In genomic region chr12:124734224-124734788, GRCh38 we compare ENCODE assay signal across 9 cellular contexts.
DNase-seq lines count a peak whose midpoint lies in the region; ATAC-seq and TF ChIP-seq lines count a peak whose summit lies in the region.
"Had no signal": no experiment of that assay in that cellular context is flagged by ENCODE, and none has a peak within 500 bp of the region (broad histone marks: within the 10 kb centered on the region; RNA-seq: fewer than 3 reads in every experiment).

No MANE protein-coding gene starts in this region.

- H3K27me3 ChIP-seq in HCT116 (ENCODE audit: insufficient read depth, low read length) (no peaks in the 10 kb centered on the region), NT2/D1 (ENCODE audit: insufficient read depth, insufficient read length) (no peaks in the 10 kb centered on the region), esophagus muscularis mucosa (no peaks in the 10 kb centered on the region), thyroid gland (no peaks in the 10 kb centered on the region)

- H3K27me3 Mint-ChIP-seq in progenitor cell of endocrine pancreas: peaks cover 4% of the 10 kb centered on the region

- peaks cover 24% of the 10 kb centered on the region for H3K4me1 Mint-ChIP-seq in progenitor cell of endocrine pancreas (ENCODE audit: low read depth)

- TF ChIP-seq POLR2A in HCT116 (IDR thresholded peaks at IDR 0.05; ENCODE audit: borderline replicate concordance, extremely low read depth, insufficient read depth, insufficient read length) (no peak), esophagus muscularis mucosa (IDR thresholded peaks at IDR 0.05; ENCODE audit: low read depth) (no peak), thyroid gland (IDR thresholded peaks at IDR 0.05) (no peak)

- WGBS in esophagus muscularis mucosa: 87% methylated on average over 20 of the region's 22 CpGs
- WGBS in thyroid gland, 2 donors: 92 to 93% methylated on average over 16 to 22 of the region's 22 CpGs

- no peaks in the 10 kb centered on the region for H3K9me3 Mint-ChIP-seq in progenitor cell of endocrine pancreas (ENCODE audit: low read depth)

- intact Hi-C loops in HCT116 (cut with micrococcal nuclease) (no loop called here), esophagus muscularis mucosa (cut with DNase I) (no loop called here), thyroid gland (cut with DNase I) (no loop called here)

- H3K36me3 Mint-ChIP-seq in progenitor cell of endocrine pancreas (ENCODE audit: insufficient read depth): no peaks in the 10 kb centered on the region

- CTCF ChIA-PET in HCT116 (lab: Charles Lee): no interaction called here

- POLR2A ChIA-PET in HCT116 (lab: Charles Lee): no interaction called here

- H3K36me3 ChIP-seq in HCT116 (ENCODE audit: control insufficient read depth in 1 of 2, insufficient read depth in 2 of 2, low read length in 2 of 2): no peaks in the 10 kb centered on the region
- H3K36me3 ChIP-seq in NT2/D1 (ENCODE audit: insufficient read depth, insufficient read length, low read length): no peaks in the 10 kb centered on the region
- H3K36me3 ChIP-seq in esophagus muscularis mucosa: no peaks in the 10 kb centered on the region
- H3K36me3 ChIP-seq in thyroid gland: no peaks in the 10 kb centered on the region

- H3K9me2 ChIP-seq in HCT116 (ENCODE audit: insufficient read depth): no peaks in the 10 kb centered on the region

- no peak for TF ChIP-seq RAD21 in HCT116 (IDR thresholded peaks at IDR 0.05; ENCODE audit: low read depth)

- H3K27ac ChIP-seq in HCT116 (ENCODE audit: low read depth, low read length): no peak overlapping the region; the same call in 1 of the 2 replicates
- H3K27ac ChIP-seq in esophagus muscularis mucosa (replicated peaks in 1 of 4): peak overlapping the region; percentile 21 to 54 (median 48)
- peak overlapping the region in 1 of 3 donors; percentile 4 for H3K27ac ChIP-seq in thyroid gland

- H3K9ac ChIP-seq in HCT116 (ENCODE audit: low read length) (no peak overlapping the region), NT2/D1 (ENCODE audit: insufficient read length, low read depth) (peak overlapping the region; percentile 33)

- no peaks in the 10 kb centered on the region for H4K20me1 ChIP-seq in HCT116 (ENCODE audit: insufficient read depth)

- H3K4me1 ChIP-seq in HCT116 (ENCODE audit: control insufficient read depth in 1 of 2, insufficient read depth in 2 of 2, low read length in 2 of 2): peaks cover 41 to 50% of the 10 kb centered on the region in 2 experiments; a peak in 3 of 4 replicates
- H3K4me1 ChIP-seq in NT2/D1 (ENCODE audit: insufficient read depth, insufficient read length): peaks cover 12% of the 10 kb centered on the region
- H3K4me1 ChIP-seq in esophagus muscularis mucosa: peaks cover 21 to 49% (median 37%) of the 10 kb centered on the region in 4 donors
- peaks cover 7 to 17% of the 10 kb centered on the region in 2 donors for H3K4me1 ChIP-seq in thyroid gland

- no peak for TF ChIP-seq EP300 in esophagus muscularis mucosa (IDR thresholded peaks at IDR 0.05)

- TF ChIP-seq CTCF in HCT116 (IDR thresholded peaks at IDR 0.05 in 2 of 3, conservative IDR thresholded peaks at IDR 0.05 in 1 of 3; ENCODE audit: borderline replicate concordance in 1 of 3, insufficient read depth in 1 of 3, low read depth in 2 of 3, low read length in 2 of 3) (no peak), esophagus muscularis mucosa (IDR thresholded peaks at IDR 0.05) (no peak), progenitor cell of endocrine pancreas (IDR thresholded peaks at IDR 0.05; ENCODE audit: unreplicated experiment) (peak; percentile 32), thyroid gland (IDR thresholded peaks at IDR 0.05) (no peak)

- peak overlapping the region; percentile 23 for H3K27ac Mint-ChIP-seq in progenitor cell of endocrine pancreas

- H3K4me3 ChIP-seq in HCT116 (replicated peaks in 1 of 2; ENCODE audit: low read depth in 1 of 2, low read length in 2 of 2) (no peak overlapping the region), NT2/D1 (ENCODE audit: insufficient read length, low read depth) (no peak overlapping the region), esophagus muscularis mucosa (no peak overlapping the region), thyroid gland (replicated peaks in 1 of 3) (no peak overlapping the region)

- ATAC-seq in HCT116 (0 out of 2 replicates have a peak, but pooled peaks have one; percentile 15), HG02885 (IDR thresholded peaks at IDR 0.05; ENCODE audit: poor library complexity, unreplicated experiment) (no peak)

- DNase-seq in HCT116 (ENCODE audit: low read depth, low spot score) (no peak), NT2/D1 (ENCODE audit: low read depth, low spot score) (peak; percentile 82), esophagus muscularis mucosa (ENCODE audit: extremely low spot score) (no peak), progenitor cell of endocrine pancreas (ENCODE audit: low spot score, unreplicated experiment) (no peak), foreskin melanocyte (no peak), 8988T (no peak), thyroid gland (no peak)
- DNase-seq: RPMI8226 had no signal

- RAD21 ChIA-PET in HCT116 (lab: Charles Lee; ENCODE audit: low non-redundant PET in 1 of 2, low total read pairs in 2 of 2, uncharacterized antibody in 2 of 2, unreplicated experiment in 2 of 2): no interaction called here

- no TSS peak for BruUV-seq in HCT116 (replicated peaks; lab: Mats Ljungman, UMichigan)

- H3K9me3 ChIP-seq in HCT116 (ENCODE audit: control insufficient read depth in 1 of 2, insufficient read depth in 1 of 2, low read depth in 1 of 2, low read length in 2 of 2) (no peaks in the 10 kb centered on the region), NT2/D1 (ENCODE audit: insufficient read depth, low read length) (peaks cover 6% of the 10 kb centered on the region; the same call in 1 of the 2 replicates), esophagus muscularis mucosa (no peaks in the 10 kb centered on the region), thyroid gland (no peaks in the 10 kb centered on the region)

- no peak overlapping the region for H2AFZ ChIP-seq in HCT116 (ENCODE audit: low read depth, low read length, poor library complexity, severe bottlenecking)

- no peak overlapping the region for H3K4me2 ChIP-seq in HCT116 (ENCODE audit: low read length)

- no peak overlapping the region for H3K4me3 Mint-ChIP-seq in progenitor cell of endocrine pancreas (ENCODE audit: low read depth)

- H3K79me2 ChIP-seq in HCT116 (ENCODE audit: insufficient read depth, low read length): no peaks in the 10 kb centered on the region

TF ChIP-seq in HCT116, 20 proteins besides CTCF, POLR2A, EP300 and RAD21 (continues in another document):
- TF ChIP-seq SRF (IDR thresholded peaks at IDR 0.05; ENCODE audit: low read depth): no peak
- no peak for TF ChIP-seq SP1 (IDR thresholded peaks at IDR 0.05; ENCODE audit: low read depth)
- no peak for TF ChIP-seq ZNF274 (IDR thresholded peaks at IDR 0.05; ENCODE audit: low read depth, low read length)
- no peak for TF ChIP-seq YY1 (IDR thresholded peaks at IDR 0.05; ENCODE audit: extremely low read depth, insufficient replicate concordance, low read depth, low read length)
- no peak for TF ChIP-seq EZH2phosphoT487 (IDR thresholded peaks at IDR 0.05; ENCODE audit: borderline replicate concordance)
- TF ChIP-seq CBX3 (IDR thresholded peaks at IDR 0.05; ENCODE audit: low read depth): no peak
- no peak for TF ChIP-seq FOSL1 (IDR thresholded peaks at IDR 0.05; ENCODE audit: low read depth)
- no peak for TF ChIP-seq SIN3A (IDR thresholded peaks at IDR 0.05; ENCODE audit: low read depth)
- TF ChIP-seq ELF1 (IDR thresholded peaks at IDR 0.05; ENCODE audit: borderline replicate concordance, low read depth): no peak
- TF ChIP-seq EZH2 (IDR thresholded peaks at IDR 0.05): no peak
- no peak for TF ChIP-seq CEBPB (IDR thresholded peaks at IDR 0.05; ENCODE audit: low read depth)
- TF ChIP-seq, protein P1, sequence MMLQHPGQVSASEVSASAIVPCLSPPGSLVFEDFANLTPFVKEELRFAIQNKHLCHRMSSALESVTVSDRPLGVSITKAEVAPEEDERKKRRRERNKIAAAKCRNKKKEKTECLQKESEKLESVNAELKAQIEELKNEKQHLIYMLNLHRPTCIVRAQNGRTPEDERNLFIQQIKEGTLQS (IDR thresholded peaks at IDR 0.05): no peak
- no peak for TF ChIP-seq TCF7L2 (IDR thresholded peaks at IDR 0.05; ENCODE audit: borderline replicate concordance, extremely low read depth, insufficient read depth, insufficient read length)
- TF ChIP-seq, protein P2, sequence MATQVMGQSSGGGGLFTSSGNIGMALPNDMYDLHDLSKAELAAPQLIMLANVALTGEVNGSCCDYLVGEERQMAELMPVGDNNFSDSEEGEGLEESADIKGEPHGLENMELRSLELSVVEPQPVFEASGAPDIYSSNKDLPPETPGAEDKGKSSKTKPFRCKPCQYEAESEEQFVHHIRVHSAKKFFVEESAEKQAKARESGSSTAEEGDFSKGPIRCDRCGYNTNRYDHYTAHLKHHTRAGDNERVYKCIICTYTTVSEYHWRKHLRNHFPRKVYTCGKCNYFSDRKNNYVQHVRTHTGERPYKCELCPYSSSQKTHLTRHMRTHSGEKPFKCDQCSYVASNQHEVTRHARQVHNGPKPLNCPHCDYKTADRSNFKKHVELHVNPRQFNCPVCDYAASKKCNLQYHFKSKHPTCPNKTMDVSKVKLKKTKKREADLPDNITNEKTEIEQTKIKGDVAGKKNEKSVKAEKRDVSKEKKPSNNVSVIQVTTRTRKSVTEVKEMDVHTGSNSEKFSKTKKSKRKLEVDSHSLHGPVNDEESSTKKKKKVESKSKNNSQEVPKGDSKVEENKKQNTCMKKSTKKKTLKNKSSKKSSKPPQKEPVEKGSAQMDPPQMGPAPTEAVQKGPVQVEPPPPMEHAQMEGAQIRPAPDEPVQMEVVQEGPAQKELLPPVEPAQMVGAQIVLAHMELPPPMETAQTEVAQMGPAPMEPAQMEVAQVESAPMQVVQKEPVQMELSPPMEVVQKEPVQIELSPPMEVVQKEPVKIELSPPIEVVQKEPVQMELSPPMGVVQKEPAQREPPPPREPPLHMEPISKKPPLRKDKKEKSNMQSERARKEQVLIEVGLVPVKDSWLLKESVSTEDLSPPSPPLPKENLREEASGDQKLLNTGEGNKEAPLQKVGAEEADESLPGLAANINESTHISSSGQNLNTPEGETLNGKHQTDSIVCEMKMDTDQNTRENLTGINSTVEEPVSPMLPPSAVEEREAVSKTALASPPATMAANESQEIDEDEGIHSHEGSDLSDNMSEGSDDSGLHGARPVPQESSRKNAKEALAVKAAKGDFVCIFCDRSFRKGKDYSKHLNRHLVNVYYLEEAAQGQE (IDR thresholded peaks at IDR 0.05; ENCODE audit: low read depth): no peak
- no peak for TF ChIP-seq MAX (IDR thresholded peaks at IDR 0.05)
- no peak for TF ChIP-seq ZFX (IDR thresholded peaks at IDR 0.05)
